1 cellular context compared by ENCODE assay signal in the genomic region with DNA sequence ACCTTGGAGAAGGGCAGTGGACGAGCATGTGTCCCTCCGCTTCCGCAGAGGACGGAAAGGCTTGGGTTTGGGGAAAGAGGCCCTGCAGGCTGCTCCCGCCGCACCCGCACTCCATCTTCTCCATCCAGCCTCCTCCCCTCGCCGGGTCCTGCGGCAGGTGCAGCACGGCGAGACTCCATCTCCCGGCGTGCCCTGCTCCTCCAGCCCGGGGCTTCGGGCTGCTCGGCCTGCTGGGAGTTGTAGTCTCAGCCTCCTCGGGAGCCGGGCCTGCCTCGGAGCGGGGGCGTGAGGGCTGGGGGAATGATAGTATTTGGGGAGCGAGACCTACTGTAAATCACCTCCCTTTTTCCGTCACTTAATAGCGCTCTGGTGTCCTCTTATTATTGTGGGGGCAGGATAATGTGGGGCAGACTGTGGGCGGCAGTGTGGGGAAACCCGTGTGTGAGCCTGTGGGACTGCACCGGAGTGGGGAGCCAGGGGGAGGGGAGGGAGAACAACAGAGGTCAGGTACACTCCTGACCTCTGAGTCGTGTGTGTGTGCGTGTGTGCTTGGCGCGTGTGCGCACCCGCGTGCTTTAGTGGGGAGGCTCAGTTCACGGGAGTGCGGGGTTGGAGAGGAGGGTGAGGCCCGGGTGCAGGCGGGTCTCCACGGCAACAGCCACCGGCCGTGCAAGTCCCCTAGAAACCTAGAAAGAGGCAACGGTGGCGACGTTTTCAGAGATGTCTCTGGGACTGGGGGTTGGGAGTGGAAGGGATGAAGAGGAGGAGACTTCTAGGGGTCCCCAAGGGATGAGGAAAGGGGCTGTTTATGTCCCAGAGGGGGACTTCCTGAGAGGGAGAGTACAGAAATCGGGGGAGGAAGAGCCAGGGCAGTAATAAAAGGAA.
TF ChIP-seq lines count a peak whose summit lies in the region.

No MANE protein-coding gene starts in this region.

TF ChIP-seq in HepG2, 621 proteins besides CTCF, POLR2A, EP300 and RAD21 (continued from another document and continues in another):
- TF ChIP-seq, protein P1, sequence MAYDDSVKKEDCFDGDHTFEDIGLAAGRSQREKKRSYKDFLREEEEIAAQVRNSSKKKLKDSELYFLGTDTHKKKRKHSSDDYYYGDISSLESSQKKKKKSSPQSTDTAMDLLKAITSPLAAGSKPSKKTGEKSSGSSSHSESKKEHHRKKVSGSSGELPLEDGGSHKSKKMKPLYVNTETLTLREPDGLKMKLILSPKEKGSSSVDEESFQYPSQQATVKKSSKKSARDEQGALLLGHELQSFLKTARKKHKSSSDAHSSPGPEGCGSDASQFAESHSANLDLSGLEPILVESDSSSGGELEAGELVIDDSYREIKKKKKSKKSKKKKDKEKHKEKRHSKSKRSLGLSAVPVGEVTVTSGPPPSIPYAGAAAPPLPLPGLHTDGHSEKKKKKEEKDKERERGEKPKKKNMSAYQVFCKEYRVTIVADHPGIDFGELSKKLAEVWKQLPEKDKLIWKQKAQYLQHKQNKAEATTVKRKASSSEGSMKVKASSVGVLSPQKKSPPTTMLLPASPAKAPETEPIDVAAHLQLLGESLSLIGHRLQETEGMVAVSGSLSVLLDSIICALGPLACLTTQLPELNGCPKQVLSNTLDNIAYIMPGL (CRISPR knock-in tag; IDR thresholded peaks at IDR 0.05; ENCODE audit: borderline replicate concordance in 1 of 2, low read depth in 1 of 2) = peak in 1 of 2 experiments; percentile 53; a peak in 2 of 4 replicates
- TF ChIP-seq KLF6 (CRISPR knock-in tag; IDR thresholded peaks at IDR 0.05) (no peak), ZNF563 (CRISPR knock-in tag; IDR thresholded peaks at IDR 0.05) (peak; percentile 57; the same call in 1 of the 2 replicates), ZNF501 (CRISPR knock-in tag; IDR thresholded peaks at IDR 0.05) (peak; percentile 81), NONO (IDR thresholded peaks at IDR 0.05) (no peak), NONO (CRISPR knock-in tag; conservative IDR thresholded peaks at IDR 0.05) (peak; percentile 74), GATAD1 (CRISPR knock-in tag; IDR thresholded peaks at IDR 0.05) (peak; percentile 63; the same call in 1 of the 2 replicates), HNRNPK (IDR thresholded peaks at IDR 0.05; ENCODE audit: low read depth, low read length, poor library complexity, severe bottlenecking) (peak; percentile 79), MAZ (IDR thresholded peaks at IDR 0.05; ENCODE audit: borderline replicate concordance, low read depth, low read length) (0 out of 2 replicates have a peak, but pooled peaks have one; percentile 23), MAZ (CRISPR knock-in tag; IDR thresholded peaks at IDR 0.05; ENCODE audit: low read depth) (peak; percentile 89), SNAI1 (CRISPR knock-in tag; IDR thresholded peaks at IDR 0.05; ENCODE audit: borderline replicate concordance) (no peak), ELF3 (CRISPR knock-in tag; IDR thresholded peaks at IDR 0.05) (0 out of 2 replicates have a peak, but pooled peaks have one; percentile 30), ZNF556 (CRISPR knock-in tag; IDR thresholded peaks at IDR 0.05; ENCODE audit: borderline replicate concordance) (peak; percentile 88; the same call in 1 of the 2 replicates), GTF2F1 (IDR thresholded peaks at IDR 0.05; ENCODE audit: low read length) (no peak), MED1 (CRISPR knock-in tag; IDR thresholded peaks at IDR 0.05) (0 out of 2 replicates have a peak, but pooled peaks have one; percentile 42), RBFOX2 (IDR thresholded peaks at IDR 0.05; ENCODE audit: low read depth, low read length) (peak; percentile 71), ZNF101 (CRISPR knock-in tag; IDR thresholded peaks at IDR 0.05; ENCODE audit: borderline replicate concordance, low read depth) (no peak), KDM6A (CRISPR knock-in tag; IDR thresholded peaks at IDR 0.05; ENCODE audit: low read depth) (no peak), CREM (IDR thresholded peaks at IDR 0.05) (peak; percentile 96), CREM (CRISPR knock-in tag; IDR thresholded peaks at IDR 0.05) (no peak), CBX1 (IDR thresholded peaks at IDR 0.05; ENCODE audit: low read depth) (no peak), ZNF12 (CRISPR knock-in tag; IDR thresholded peaks at IDR 0.05) (no peak), ZSCAN21 (CRISPR knock-in tag; IDR thresholded peaks at IDR 0.05; ENCODE audit: borderline replicate concordance) (0 out of 2 replicates have a peak, but pooled peaks have one; percentile 67), KAT8 (CRISPR knock-in tag; IDR thresholded peaks at IDR 0.05) (peak; percentile 71), MEF2D (CRISPR knock-in tag; IDR thresholded peaks at IDR 0.05) (no peak)
- TF ChIP-seq, protein P2, sequence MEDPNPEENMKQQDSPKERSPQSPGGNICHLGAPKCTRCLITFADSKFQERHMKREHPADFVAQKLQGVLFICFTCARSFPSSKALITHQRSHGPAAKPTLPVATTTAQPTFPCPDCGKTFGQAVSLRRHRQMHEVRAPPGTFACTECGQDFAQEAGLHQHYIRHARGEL (CRISPR knock-in tag; IDR thresholded peaks at IDR 0.05) = 0 out of 2 replicates have a peak, but pooled peaks have one; percentile 45
- TF ChIP-seq, protein P3, sequence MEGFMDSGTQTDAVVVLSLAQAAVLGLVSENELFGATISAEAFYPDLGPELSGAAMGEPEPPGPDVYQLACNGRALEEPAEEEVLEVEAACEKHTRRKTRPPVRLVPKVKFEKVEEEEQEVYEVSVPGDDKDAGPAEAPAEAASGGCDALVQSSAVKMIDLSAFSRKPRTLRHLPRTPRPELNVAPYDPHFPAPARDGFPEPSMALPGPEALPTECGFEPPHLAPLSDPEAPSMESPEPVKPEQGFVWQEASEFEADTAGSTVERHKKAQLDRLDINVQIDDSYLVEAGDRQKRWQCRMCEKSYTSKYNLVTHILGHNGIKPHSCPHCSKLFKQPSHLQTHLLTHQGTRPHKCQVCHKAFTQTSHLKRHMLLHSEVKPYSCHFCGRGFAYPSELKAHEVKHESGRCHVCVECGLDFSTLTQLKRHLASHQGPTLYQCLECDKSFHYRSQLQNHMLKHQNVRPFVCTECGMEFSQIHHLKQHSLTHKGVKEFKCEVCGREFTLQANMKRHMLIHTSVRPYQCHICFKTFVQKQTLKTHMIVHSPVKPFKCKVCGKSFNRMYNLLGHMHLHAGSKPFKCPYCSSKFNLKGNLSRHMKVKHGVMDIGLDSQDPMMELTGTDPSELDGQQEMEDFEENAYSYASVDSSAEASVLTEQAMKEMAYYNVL (CRISPR knock-in tag; IDR thresholded peaks at IDR 0.05; ENCODE audit: borderline replicate concordance) = no peak; the same call in 1 of the 2 replicates
- TF ChIP-seq, protein P4, sequence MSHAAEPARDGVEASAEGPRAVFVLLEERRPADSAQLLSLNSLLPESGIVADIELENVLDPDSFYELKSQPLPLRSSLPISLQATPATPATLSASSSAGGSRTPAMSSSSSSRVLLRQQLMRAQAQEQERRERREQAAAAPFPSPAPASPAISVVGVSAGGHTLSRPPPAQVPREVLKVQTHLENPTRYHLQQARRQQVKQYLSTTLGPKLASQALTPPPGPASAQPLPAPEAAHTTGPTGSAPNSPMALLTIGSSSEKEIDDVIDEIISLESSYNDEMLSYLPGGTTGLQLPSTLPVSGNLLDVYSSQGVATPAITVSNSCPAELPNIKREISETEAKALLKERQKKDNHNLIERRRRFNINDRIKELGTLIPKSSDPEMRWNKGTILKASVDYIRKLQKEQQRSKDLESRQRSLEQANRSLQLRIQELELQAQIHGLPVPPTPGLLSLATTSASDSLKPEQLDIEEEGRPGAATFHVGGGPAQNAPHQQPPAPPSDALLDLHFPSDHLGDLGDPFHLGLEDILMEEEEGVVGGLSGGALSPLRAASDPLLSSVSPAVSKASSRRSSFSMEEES (CRISPR knock-in tag; IDR thresholded peaks at IDR 0.05) = peak; percentile 9; the same call in 1 of the 2 replicates
- TF ChIP-seq, protein P5, sequence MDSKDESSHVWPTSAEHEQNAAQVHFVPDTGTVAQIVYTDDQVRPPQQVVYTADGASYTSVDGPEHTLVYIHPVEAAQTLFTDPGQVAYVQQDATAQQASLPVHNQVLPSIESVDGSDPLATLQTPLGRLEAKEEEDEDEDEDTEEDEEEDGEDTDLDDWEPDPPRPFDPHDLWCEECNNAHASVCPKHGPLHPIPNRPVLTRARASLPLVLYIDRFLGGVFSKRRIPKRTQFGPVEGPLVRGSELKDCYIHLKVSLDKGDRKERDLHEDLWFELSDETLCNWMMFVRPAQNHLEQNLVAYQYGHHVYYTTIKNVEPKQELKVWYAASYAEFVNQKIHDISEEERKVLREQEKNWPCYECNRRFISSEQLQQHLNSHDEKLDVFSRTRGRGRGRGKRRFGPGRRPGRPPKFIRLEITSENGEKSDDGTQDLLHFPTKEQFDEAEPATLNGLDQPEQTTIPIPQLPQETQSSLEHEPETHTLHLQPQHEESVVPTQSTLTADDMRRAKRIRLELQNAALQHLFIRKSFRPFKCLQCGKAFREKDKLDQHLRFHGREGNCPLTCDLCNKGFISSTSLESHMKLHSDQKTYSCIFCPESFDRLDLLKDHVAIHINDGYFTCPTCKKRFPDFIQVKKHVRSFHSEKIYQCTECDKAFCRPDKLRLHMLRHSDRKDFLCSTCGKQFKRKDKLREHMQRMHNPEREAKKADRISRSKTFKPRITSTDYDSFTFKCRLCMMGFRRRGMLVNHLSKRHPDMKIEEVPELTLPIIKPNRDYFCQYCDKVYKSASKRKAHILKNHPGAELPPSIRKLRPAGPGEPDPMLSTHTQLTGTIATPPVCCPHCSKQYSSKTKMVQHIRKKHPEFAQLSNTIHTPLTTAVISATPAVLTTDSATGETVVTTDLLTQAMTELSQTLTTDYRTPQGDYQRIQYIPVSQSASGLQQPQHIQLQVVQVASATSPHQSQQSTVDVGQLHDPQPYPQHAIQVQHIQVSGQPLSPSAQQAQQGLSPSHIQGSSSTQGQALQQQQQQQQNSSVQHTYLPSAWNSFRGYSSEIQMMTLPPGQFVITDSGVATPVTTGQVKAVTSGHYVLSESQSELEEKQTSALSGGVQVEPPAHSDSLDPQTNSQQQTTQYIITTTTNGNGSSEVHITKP (CRISPR knock-in tag; IDR thresholded peaks at IDR 0.05; ENCODE audit: low read depth) = no peak
- TF ChIP-seq, protein P6, sequence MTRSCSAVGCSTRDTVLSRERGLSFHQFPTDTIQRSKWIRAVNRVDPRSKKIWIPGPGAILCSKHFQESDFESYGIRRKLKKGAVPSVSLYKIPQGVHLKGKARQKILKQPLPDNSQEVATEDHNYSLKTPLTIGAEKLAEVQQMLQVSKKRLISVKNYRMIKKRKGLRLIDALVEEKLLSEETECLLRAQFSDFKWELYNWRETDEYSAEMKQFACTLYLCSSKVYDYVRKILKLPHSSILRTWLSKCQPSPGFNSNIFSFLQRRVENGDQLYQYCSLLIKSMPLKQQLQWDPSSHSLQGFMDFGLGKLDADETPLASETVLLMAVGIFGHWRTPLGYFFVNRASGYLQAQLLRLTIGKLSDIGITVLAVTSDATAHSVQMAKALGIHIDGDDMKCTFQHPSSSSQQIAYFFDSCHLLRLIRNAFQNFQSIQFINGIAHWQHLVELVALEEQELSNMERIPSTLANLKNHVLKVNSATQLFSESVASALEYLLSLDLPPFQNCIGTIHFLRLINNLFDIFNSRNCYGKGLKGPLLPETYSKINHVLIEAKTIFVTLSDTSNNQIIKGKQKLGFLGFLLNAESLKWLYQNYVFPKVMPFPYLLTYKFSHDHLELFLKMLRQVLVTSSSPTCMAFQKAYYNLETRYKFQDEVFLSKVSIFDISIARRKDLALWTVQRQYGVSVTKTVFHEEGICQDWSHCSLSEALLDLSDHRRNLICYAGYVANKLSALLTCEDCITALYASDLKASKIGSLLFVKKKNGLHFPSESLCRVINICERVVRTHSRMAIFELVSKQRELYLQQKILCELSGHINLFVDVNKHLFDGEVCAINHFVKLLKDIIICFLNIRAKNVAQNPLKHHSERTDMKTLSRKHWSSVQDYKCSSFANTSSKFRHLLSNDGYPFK (CRISPR knock-in tag; IDR thresholded peaks at IDR 0.05; ENCODE audit: borderline replicate concordance) = peak; percentile 79
- TF ChIP-seq, protein P7, sequence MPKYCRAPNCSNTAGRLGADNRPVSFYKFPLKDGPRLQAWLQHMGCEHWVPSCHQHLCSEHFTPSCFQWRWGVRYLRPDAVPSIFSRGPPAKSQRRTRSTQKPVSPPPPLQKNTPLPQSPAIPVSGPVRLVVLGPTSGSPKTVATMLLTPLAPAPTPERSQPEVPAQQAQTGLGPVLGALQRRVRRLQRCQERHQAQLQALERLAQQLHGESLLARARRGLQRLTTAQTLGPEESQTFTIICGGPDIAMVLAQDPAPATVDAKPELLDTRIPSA (CRISPR knock-in tag; IDR thresholded peaks at IDR 0.05; ENCODE audit: borderline replicate concordance) = no peak
- TF ChIP-seq, protein P8, sequence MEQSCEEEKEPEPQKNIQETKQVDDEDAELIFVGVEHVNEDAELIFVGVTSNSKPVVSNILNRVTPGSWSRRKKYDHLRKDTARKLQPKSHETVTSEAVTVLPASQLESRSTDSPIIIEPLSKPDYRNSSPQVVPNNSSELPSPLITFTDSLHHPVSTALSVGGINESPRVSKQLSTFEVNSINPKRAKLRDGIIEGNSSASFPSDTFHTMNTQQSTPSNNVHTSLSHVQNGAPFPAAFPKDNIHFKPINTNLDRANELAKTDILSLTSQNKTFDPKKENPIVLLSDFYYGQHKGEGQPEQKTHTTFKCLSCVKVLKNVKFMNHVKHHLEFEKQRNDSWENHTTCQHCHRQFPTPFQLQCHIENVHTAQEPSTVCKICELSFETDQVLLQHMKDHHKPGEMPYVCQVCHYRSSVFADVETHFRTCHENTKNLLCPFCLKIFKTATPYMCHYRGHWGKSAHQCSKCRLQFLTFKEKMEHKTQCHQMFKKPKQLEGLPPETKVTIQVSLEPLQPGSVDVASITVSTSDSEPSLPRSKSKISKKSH (CRISPR knock-in tag; IDR thresholded peaks at IDR 0.05; ENCODE audit: borderline replicate concordance) = 0 out of 2 replicates have a peak, but pooled peaks have one; percentile 22
- TF ChIP-seq, protein P9, sequence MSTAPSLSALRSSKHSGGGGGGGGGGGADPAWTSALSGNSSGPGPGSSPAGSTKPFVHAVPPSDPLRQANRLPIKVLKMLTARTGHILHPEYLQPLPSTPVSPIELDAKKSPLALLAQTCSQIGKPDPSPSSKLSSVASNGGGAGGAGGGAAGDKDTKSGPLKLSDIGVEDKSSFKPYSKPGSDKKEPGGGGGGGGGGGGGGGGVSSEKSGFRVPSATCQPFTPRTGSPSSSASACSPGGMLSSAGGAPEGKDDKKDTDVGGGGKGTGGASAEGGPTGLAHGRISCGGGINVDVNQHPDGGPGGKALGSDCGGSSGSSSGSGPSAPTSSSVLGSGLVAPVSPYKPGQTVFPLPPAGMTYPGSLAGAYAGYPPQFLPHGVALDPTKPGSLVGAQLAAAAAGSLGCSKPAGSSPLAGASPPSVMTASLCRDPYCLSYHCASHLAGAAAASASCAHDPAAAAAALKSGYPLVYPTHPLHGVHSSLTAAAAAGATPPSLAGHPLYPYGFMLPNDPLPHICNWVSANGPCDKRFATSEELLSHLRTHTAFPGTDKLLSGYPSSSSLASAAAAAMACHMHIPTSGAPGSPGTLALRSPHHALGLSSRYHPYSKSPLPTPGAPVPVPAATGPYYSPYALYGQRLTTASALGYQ (CRISPR knock-in tag; IDR thresholded peaks at IDR 0.05) = no peak
- TF ChIP-seq, protein P10, sequence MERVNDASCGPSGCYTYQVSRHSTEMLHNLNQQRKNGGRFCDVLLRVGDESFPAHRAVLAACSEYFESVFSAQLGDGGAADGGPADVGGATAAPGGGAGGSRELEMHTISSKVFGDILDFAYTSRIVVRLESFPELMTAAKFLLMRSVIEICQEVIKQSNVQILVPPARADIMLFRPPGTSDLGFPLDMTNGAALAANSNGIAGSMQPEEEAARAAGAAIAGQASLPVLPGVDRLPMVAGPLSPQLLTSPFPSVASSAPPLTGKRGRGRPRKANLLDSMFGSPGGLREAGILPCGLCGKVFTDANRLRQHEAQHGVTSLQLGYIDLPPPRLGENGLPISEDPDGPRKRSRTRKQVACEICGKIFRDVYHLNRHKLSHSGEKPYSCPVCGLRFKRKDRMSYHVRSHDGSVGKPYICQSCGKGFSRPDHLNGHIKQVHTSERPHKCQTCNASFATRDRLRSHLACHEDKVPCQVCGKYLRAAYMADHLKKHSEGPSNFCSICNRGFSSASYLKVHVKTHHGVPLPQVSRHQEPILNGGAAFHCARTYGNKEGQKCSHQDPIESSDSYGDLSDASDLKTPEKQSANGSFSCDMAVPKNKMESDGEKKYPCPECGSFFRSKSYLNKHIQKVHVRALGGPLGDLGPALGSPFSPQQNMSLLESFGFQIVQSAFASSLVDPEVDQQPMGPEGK (CRISPR knock-in tag; IDR thresholded peaks at IDR 0.05) = peak; percentile 69
